Comparison of ENCODE assay signal across 25 cellular contexts in the genomic region with DNA sequence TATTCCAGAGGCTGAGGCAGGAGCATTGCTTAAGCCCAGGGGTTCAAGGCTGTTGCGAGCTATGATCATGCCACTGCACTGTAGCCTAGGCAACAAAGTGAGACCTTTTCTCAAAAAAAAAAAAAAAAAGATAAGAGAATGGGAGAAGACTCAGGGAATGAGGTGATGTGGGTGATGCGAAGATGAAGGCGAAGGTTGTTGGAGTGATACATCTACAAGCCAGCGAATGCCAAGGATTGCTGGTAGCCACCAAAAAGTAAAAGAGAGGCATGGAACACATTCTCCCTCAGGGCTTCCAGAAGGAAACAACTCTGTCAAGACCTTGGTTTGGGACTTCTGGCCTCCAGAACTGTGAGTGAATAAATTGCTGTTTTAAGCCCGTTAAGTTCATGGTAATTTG.
"Had no signal": no experiment of that assay in that cellular context is flagged by ENCODE, and none has a peak within 500 bp of the region (broad histone marks: within the 10 kb centered on the region; RNA-seq: fewer than 3 reads in every experiment).

No MANE protein-coding gene starts in this region.

- H3K36me3 ChIP-seq: colonic mucosa, esophagus muscularis mucosa, esophagus squamous epithelium, gastrocnemius medialis, gastroesophageal sphincter, heart left ventricle, heart right ventricle had no signal

- H3K4me1 Mint-ChIP-seq: endodermal cell had no signal

- H3K4me1 ChIP-seq: colonic mucosa, esophagus muscularis mucosa, esophagus squamous epithelium, foreskin keratinocyte, gastrocnemius medialis, gastroesophageal sphincter, heart left ventricle, heart right ventricle had no signal

- H3K4me3 Mint-ChIP-seq: dendritic cell treated with granulocyte-macrophage colony-stimulating factor and Interleukin-4, amounts not matched to agents 40 ng/mL and 50 ng/mL, for 4 days; effector memory CD8-positive, alpha-beta T cell; endodermal cell had no signal

- ATAC-seq: effector memory CD8-positive, alpha-beta T cell; esophagus mucosa; foreskin keratinocyte; gastrocnemius medialis; gastroesophageal sphincter; heart left ventricle; heart right ventricle had no signal

- H3K4me3 ChIP-seq: colonic mucosa, coronary artery, dorsolateral prefrontal cortex, esophagus muscularis mucosa, esophagus squamous epithelium, gastrocnemius medialis, gastroesophageal sphincter, heart left ventricle, heart right ventricle had no signal

- H3K9me3 ChIP-seq: colonic mucosa, esophagus muscularis mucosa, gastrocnemius medialis had no signal

- H3K27me3 ChIP-seq: colonic mucosa, esophagus muscularis mucosa, gastrocnemius medialis, gastroesophageal sphincter, heart left ventricle had no signal

- H3K9me3 Mint-ChIP-seq: dendritic cell treated with granulocyte-macrophage colony-stimulating factor and Interleukin-4, amounts not matched to agents 40 ng/mL and 50 ng/mL, for 4 days; effector memory CD8-positive, alpha-beta T cell; endodermal cell had no signal

- H3K27ac ChIP-seq: colonic mucosa, coronary artery, dorsolateral prefrontal cortex, epithelial cell of prostate, esophagus muscularis mucosa, esophagus squamous epithelium, foreskin keratinocyte, gastrocnemius medialis, gastroesophageal sphincter, heart left ventricle, heart right ventricle had no signal

- DNase-seq: colonic mucosa; cortex of kidney; dermis blood vessel endothelial cell; dorsolateral prefrontal cortex; effector CD4-positive, alpha-beta T cell; effector CD8-positive, alpha-beta T cell; effector memory CD4-positive, alpha-beta T cell; effector memory CD8-positive, alpha-beta T cell; endodermal cell; erythroblast; esophagus squamous epithelium; foreskin fibroblast; foreskin keratinocyte; foreskin melanocyte; gastrocnemius medialis; glutamatergic neuron; head of caudate nucleus; heart left ventricle; heart right ventricle had no signal

- H3K27ac Mint-ChIP-seq: dendritic cell treated with granulocyte-macrophage colony-stimulating factor and Interleukin-4, amounts not matched to agents 40 ng/mL and 50 ng/mL, for 4 days; effector memory CD8-positive, alpha-beta T cell; endodermal cell had no signal
